Comparison of ENCODE assay signal across 8 cellular contexts in genomic region chr6:27752038-27752885, GRCh38.
DNase-seq lines count a peak whose midpoint lies in the region; ATAC-seq and TF ChIP-seq lines count a peak whose summit lies in the region.

No MANE protein-coding gene starts in this region.

- peak; percentile 94 for ATAC-seq in left ventricle myocardium superior
- ATAC-seq in HG03457 (IDR thresholded peaks at IDR 0.05; ENCODE audit: unreplicated experiment): no peak

- peak overlapping the region; percentile 97 for H3K4me3 Mint-ChIP-seq in HFFc6

- peak; percentile 86 for TF ChIP-seq CTCF in HFFc6 (IDR thresholded peaks at IDR 0.05)

- intact Hi-C loops in left ventricle myocardium superior (cut with micrococcal nuclease) (loop anchor here (1.0 kb wide), 1 partner anchor 233 kb away; no protein-coding TSS in a partner anchor), posterior cingulate gyrus (cut with DNase I) (loop anchor here (1.0 to 5.0 kb wide), 4 partner anchors 63 to 575 kb away; no protein-coding TSS in a partner anchor)

- H3K36me3 Mint-ChIP-seq in HFFc6 (ENCODE audit: low read depth): no peaks in the 10 kb centered on the region

- peak; percentile 84 for DNase-seq in EH (ENCODE audit: low read depth)
- peak; percentile 84 for DNase-seq in HFFc6
- DNase-seq in NCI-H128 (lab: John Stamatoyannopoulos, UW; ENCODE audit: unreplicated experiment): peak; percentile 73
- peak; percentile 84 for DNase-seq in SKM-1 (lab: John Stamatoyannopoulos, UW; ENCODE audit: unreplicated experiment)
- peak in 30 of 56 donors; percentile 2 to 60 (median 25) for DNase-seq in amygdala (lab: John Stamatoyannopoulos, UW)
- peak; percentile 54 for DNase-seq in left ventricle myocardium superior
- peak in 7 of 10 donors; percentile 32 to 90 (median 42) for DNase-seq in posterior cingulate gyrus

- peaks cover 15% of the 10 kb centered on the region for H3K4me1 Mint-ChIP-seq in HFFc6 (ENCODE audit: low read depth)

- peaks cover 4% of the 10 kb centered on the region for H3K27me3 Mint-ChIP-seq in HFFc6 (ENCODE audit: insufficient read depth)

- H3K27ac Mint-ChIP-seq in HFFc6: peak overlapping the region; percentile 93

- no peaks in the 10 kb centered on the region for H3K9me3 Mint-ChIP-seq in HFFc6

Comparison
In these comparisons a context has a peak if more than half of its experiments do, and no peak if none do; other contexts are left out.
1. DNase-seq: peak in every context shown above with its lines; median percentile 84 in EH; 84 in HFFc6; 84 in SKM-1; 73 in NCI-H128; 54 in left ventricle myocardium superior; 42 in posterior cingulate gyrus; 25 in amygdala.